ENCODE assay signal across 8 cellular contexts in the genomic region with DNA sequence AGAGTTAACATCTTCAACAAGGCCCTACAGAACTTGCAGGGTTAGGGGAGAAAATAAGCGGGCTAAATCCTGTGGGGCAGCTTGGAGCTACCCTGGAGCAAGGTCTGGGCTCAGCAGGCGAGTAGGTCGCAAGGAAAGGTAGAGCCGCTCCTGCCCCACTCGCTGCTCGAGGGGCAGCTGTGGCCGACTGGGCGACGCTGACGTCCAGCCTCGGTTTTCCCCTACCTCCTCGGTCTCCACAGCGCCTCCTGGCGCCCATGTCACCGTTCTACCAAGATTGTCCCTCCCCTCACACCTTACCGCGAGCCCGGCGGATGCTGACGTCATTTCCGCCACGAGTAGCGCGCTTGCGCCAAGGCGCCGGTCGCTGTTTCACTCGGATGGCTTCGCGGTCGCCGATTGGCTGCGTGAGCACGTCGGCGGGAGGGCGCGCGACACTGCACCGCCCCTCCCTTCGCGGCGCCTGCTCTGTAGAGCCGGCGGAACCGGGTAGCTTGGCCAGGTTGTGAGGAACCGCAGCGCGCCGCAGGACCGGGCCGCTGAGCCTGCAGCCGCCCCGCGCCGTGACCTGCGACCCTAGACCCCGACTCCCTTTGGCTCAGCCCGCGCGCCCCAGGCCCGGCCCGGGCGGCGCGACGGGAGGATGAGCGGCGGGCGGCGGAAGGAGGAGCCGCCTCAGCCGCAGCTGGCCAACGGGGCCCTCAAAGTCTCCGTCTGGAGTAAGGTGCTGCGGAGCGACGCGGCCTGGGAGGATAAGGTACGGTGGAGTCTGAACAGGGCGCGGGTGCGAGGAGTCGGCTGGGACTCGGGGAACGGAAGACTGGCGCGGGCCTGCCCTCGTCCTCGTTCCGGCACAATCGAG. TPM values are rescaled to one million over a fixed set of nuclear protein-coding genes. Genes with fewer than 3 reads are reported as not detected.
DNase-seq lines count a peak whose midpoint lies in the region; ATAC-seq, FAIRE-seq and TF ChIP-seq lines count a peak whose summit lies in the region.

A gene with protein sequence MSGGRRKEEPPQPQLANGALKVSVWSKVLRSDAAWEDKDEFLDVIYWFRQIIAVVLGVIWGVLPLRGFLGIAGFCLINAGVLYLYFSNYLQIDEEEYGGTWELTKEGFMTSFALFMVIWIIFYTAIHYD (plus strand): TSS at position 471 of the 862 bp plus-strand sequence. CDS start 173 bp downstream, at position 644.

- 1% methylated on average over 37 to 93 of the region's 93 CpGs for WGBS in endodermal cell (ENCODE audit: insufficient coverage in 1 of 2, insufficient read length in 1 of 2), 2 experiments

- H3K27me3 Mint-ChIP-seq in Caco-2 (ENCODE audit: insufficient read depth, unreplicated experiment) (no peaks in the 10 kb centered on the region), endodermal cell (ENCODE audit: insufficient read depth) (no peaks in the 10 kb centered on the region)
- no peaks in the 10 kb centered on the region for H3K27me3 Mint-ChIP-seq in activated CD8-positive, alpha-beta memory T cell treated with anti-CD3 and anti-CD28 coated beads, Interleukin-2, amount 10 ng/mL, durations not matched to agents 7 days and 5 days

- H3K4me3 Mint-ChIP-seq in Caco-2 (ENCODE audit: unreplicated experiment) (peak within 1 kb of the TSS; percentile 91), endodermal cell (peak within 1 kb of the TSS; percentile 99)
- peak within 1 kb of the TSS; percentile 98 for H3K4me3 Mint-ChIP-seq in activated CD8-positive, alpha-beta memory T cell treated with anti-CD3 and anti-CD28 coated beads, Interleukin-2, amount 10 ng/mL, durations not matched to agents 7 days and 5 days

- peaks cover 59% of the 10 kb centered on the region for H3K36me3 Mint-ChIP-seq in Caco-2 (ENCODE audit: insufficient read depth, unreplicated experiment)
- peaks cover 33% of the 10 kb centered on the region for H3K36me3 Mint-ChIP-seq in activated CD8-positive, alpha-beta memory T cell treated with anti-CD3 and anti-CD28 coated beads, Interleukin-2, amount 10 ng/mL, durations not matched to agents 7 days and 5 days
- H3K36me3 Mint-ChIP-seq in endodermal cell (ENCODE audit: low read depth): peaks cover 29% of the 10 kb centered on the region

- no peaks in the 10 kb centered on the region for H3K9me3 Mint-ChIP-seq in Caco-2 (ENCODE audit: unreplicated experiment)
- H3K9me3 Mint-ChIP-seq in activated CD8-positive, alpha-beta memory T cell treated with anti-CD3 and anti-CD28 coated beads, Interleukin-2, amount 10 ng/mL, durations not matched to agents 7 days and 5 days (ENCODE audit: low read depth): no peaks in the 10 kb centered on the region
- H3K9me3 Mint-ChIP-seq in endodermal cell: no peaks in the 10 kb centered on the region

- DNase-seq in Caco-2 (peak; percentile 100), HTR-8/SVneo (ENCODE audit: insufficient read length, low spot score) (peak; percentile 100), NOMO-1 treated with dmso at 0.1 percent for 144 hours (lab: John Stamatoyannopoulos, UW; ENCODE audit: unreplicated experiment) (peak; percentile 98), endodermal cell (peak; percentile 100), mesenteric fat pad (ENCODE audit: low spot score) (peak; percentile 100)
- peak; percentile 100 for DNase-seq in activated CD8-positive, alpha-beta memory T cell treated with anti-CD3 and anti-CD28 coated beads, Interleukin-2, amount 10 ng/mL, durations not matched to agents 7 days and 5 days
- peak; percentile 99 for DNase-seq in stimulated activated CD8-positive, alpha-beta memory T cell treated with anti-CD3 and anti-CD28 coated beads, Interleukin-15, amount 100 ng/mL, for 4 hours (ENCODE audit: low read depth in 2 of 2)

- POLR2A ChIA-PET in Caco-2 (lab: Charles Lee): interaction anchor here (0.5 to 2.7 kb wide), 19 partner anchors 10 to 884 kb away, joined by 3 to 27 read pairs (median 5); a partner anchor contains a TSS

- no TSS peak for BruUV-seq in Caco-2 (replicated peaks; lab: Mats Ljungman, UMichigan)

- H3K4me1 Mint-ChIP-seq in Caco-2 (ENCODE audit: low read depth, unreplicated experiment) (peaks cover 17% of the 10 kb centered on the region), endodermal cell (peaks cover 25% of the 10 kb centered on the region)
- H3K4me1 Mint-ChIP-seq in activated CD8-positive, alpha-beta memory T cell treated with anti-CD3 and anti-CD28 coated beads, Interleukin-2, amount 10 ng/mL, durations not matched to agents 7 days and 5 days: peaks cover 27% of the 10 kb centered on the region

- ATAC-seq in GM21360 (IDR thresholded peaks at IDR 0.05; ENCODE audit: unreplicated experiment): peak; percentile 78
- ATAC-seq in activated CD8-positive, alpha-beta memory T cell treated with anti-CD3 and anti-CD28 coated beads, Interleukin-2, amount 10 ng/mL, durations not matched to agents 7 days and 5 days: peak; percentile 92

- H3K36me3 ChIP-seq in Caco-2 (ENCODE audit: control insufficient read depth, insufficient read depth, low read length) (peaks cover 5% of the 10 kb centered on the region), endodermal cell (ENCODE audit: control insufficient read depth, insufficient read depth, low read length) (peaks cover 31% of the 10 kb centered on the region)

- no peaks in the 10 kb centered on the region for H3K9me3 ChIP-seq in Caco-2
- H3K9me3 ChIP-seq in endodermal cell (ENCODE audit: control insufficient read depth, low read length): no peaks in the 10 kb centered on the region

- H3K4me3 ChIP-seq in Caco-2 (ENCODE audit: low read depth, low read length) (peak within 1 kb of the TSS; percentile 85), endodermal cell (ENCODE audit: low read length) (peak within 1 kb of the TSS; percentile 95)

- TF ChIP-seq CTCF in Caco-2 (IDR thresholded peaks at IDR 0.05; ENCODE audit: insufficient read depth in 1 of 2, low read depth in 1 of 2, low read length in 1 of 2, severe bottlenecking in 1 of 2, unreplicated experiment in 1 of 2) (peak; percentile 98 to 99), endodermal cell (conservative IDR thresholded peaks at IDR 0.05) (peak; percentile 97)

- H3K27ac ChIP-seq in endodermal cell (ENCODE audit: low read depth, low read length): no peak within 1 kb of the TSS

- intact Hi-C loops in Caco-2 (cut with micrococcal nuclease; ENCODE audit: unreplicated experiment): loop anchor here (1.0 to 2.0 kb wide), 4 partner anchors 30 to 149 kb away; no protein-coding TSS in a partner anchor

- peak within 1 kb of the TSS; percentile 83 for H3K9ac ChIP-seq in endodermal cell (ENCODE audit: extremely low read depth, low read length, poor library complexity, severe bottlenecking)

- H3K27ac Mint-ChIP-seq in Caco-2 (ENCODE audit: unreplicated experiment) (peak within 1 kb of the TSS; percentile 89), endodermal cell (peak within 1 kb of the TSS; percentile 96)
- H3K27ac Mint-ChIP-seq in activated CD8-positive, alpha-beta memory T cell treated with anti-CD3 and anti-CD28 coated beads, Interleukin-2, amount 10 ng/mL, durations not matched to agents 7 days and 5 days: peak within 1 kb of the TSS; percentile 96

- no peaks in the 10 kb centered on the region for H3K27me3 ChIP-seq in Caco-2 (replicated peaks; ENCODE audit: control insufficient read depth, insufficient read depth, low read length)
- H3K27me3 ChIP-seq in endodermal cell (ENCODE audit: control insufficient read depth, insufficient read depth, low read length, poor library complexity, severe bottlenecking): no peaks in the 10 kb centered on the region

- peak; percentile 100 for FAIRE-seq in HTR-8/SVneo (lab: Jason Lieb, UNC)

- peaks cover 19% of the 10 kb centered on the region for H3K4me1 ChIP-seq in Caco-2
- no peaks in the 10 kb centered on the region for H3K4me1 ChIP-seq in endodermal cell (ENCODE audit: control insufficient read depth, insufficient read depth, low read length)

- CTCF ChIA-PET in Caco-2 (lab: Charles Lee): interaction anchor here (0.5 to 3.5 kb wide), 41 partner anchors 8 to 1843 kb away, joined by 3 to 31 read pairs (median 5); a partner anchor contains a TSS
- CTCF ChIA-PET in activated CD8-positive, alpha-beta memory T cell treated with anti-CD3 and anti-CD28 coated beads, Interleukin-2, amount 10 ng/mL, durations not matched to agents 7 days and 5 days (lab: Charles Lee): interaction anchor here (0.6 to 5.6 kb wide), 33 partner anchors 8 to 652 kb away, joined by 3 to 56 read pairs (median 5); a partner anchor contains a TSS

RNA-seq across cellular contexts. Expression of the gene that starts here (rescaled TPM):
- total RNA-seq in Caco-2 (2022): 279 and 282 TPM in 2 replicates
- 100 to 1,000 TPM in 1 of 2 experiments, 10 to 100 TPM in 1; 81.8 to 115 TPM for total RNA-seq in activated CD8-positive, alpha-beta memory T cell treated with anti-CD3 and anti-CD28 coated beads, Interleukin-2, amount 10 ng/mL, durations not matched to agents 7 days and 5 days
- 10 to 100 TPM; 98.9 to 99.9 TPM for total RNA-seq in endodermal cell
- 94.9 TPM for polyA plus RNA-seq in endodermal cell (2013, experiment 1 of 2)
- 93.6 TPM for polyA plus RNA-seq in endodermal cell (2013, experiment 2 of 2)
- 109 TPM for total RNA-seq in mesenteric fat pad
